25 cellular contexts compared by ENCODE assay signal in the genomic region with DNA sequence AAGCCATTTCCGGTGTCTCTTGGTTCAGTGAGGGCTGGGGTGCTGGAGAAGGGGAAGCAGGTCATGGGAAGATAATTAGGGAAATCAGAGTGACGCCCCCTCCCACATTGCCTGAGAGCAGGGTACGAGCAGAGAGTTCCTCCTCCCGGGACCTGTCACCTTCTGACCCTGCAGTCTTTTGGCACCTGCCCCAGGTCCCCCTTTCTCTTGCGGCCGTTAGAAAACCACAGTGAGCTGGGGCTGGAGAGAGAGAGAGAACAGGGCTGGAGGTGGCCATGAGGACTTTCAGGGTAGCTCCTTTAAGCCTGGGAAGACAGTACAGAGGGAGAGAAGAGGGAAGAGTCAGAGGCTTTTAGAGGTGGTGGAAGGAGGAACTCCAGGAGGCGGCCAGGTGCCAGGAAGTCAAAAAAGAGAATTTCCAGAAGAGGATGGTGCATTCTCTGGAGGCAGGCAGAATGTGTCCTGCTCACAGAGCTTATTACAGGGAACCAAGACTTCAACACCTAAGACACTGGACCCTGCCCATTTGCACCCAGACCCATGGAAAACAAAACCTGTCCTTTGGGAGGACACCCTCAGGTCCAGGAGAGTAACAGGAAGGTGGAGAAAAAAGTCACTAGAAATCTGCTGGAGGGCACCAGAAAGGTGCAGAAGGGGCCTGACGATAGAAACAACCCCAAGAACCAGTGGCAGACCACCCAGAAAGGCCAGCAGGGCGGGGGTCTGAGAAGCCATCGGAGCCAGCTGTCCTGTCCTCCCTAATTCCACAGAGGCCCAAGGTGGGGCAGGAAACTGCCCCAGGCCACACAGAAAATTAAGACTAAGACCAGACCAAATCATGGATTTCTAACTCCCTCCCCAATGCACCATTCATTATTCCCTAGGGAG. TPM values are rescaled to one million over a fixed set of nuclear protein-coding genes. Genes with fewer than 3 reads are reported as not detected.
DNase-seq lines count a peak whose midpoint lies in the region; ATAC-seq, FAIRE-seq and TF ChIP-seq lines count a peak whose summit lies in the region.
"Had no signal": no experiment of that assay in that cellular context is flagged by ENCODE, and none has a peak within 500 bp of the region (broad histone marks: within the 10 kb centered on the region; RNA-seq: fewer than 3 reads in every experiment).

No MANE protein-coding gene starts in this region.

- H3K27ac ChIP-seq in GM12878 (ENCODE audit: control insufficient read depth, insufficient read depth): no peak overlapping the region
- H3K27ac ChIP-seq: left lung, Peyer's patch, prostate gland, skin epidermis, uterus had no signal

- POLR2A ChIA-PET in GM12878 (lab: Charles Lee): no interaction called here

- H3K36me3 Mint-ChIP-seq in activated CD8-positive, alpha-beta memory T cell treated with anti-CD3 and anti-CD28 coated beads, Interleukin-2, amount 10 ng/mL, durations not matched to agents 7 days and 5 days: no peaks in the 10 kb centered on the region
- H3K36me3 Mint-ChIP-seq: activated CD4-positive, alpha-beta memory T cell treated with anti-CD3 and anti-CD28 coated beads for 36 hours; CD4-positive, CD25-positive, alpha-beta regulatory T cell; IgD-negative memory B cell had no signal

- no peak for TF ChIP-seq RAD21 in GM12878 (IDR thresholded peaks at IDR 0.05; ENCODE audit: insufficient read depth, low read depth, low read length)

- no peak overlapping the region for H2AFZ ChIP-seq in GM12878 (ENCODE audit: control insufficient read depth, low read depth, low read length)

- TF ChIP-seq CTCF in GM12878 (IDR thresholded peaks at IDR 0.05 in 2 of 3, conservative IDR thresholded peaks at IDR 0.05 in 1 of 3; ENCODE audit: control insufficient read depth in 2 of 3, extremely low read depth in 1 of 3, insufficient read depth in 1 of 3, low read depth in 3 of 3, low read length in 3 of 3): no peak

- in situ Hi-C loops in GM12878 (cut with MboI): no loop called here

- no peaks in the 10 kb centered on the region for H3K79me2 ChIP-seq in GM12878 (ENCODE audit: control insufficient read depth, insufficient read depth, low read length)

- no peak for ATAC-seq in activated CD8-positive, alpha-beta memory T cell treated with anti-CD3 and anti-CD28 coated beads, Interleukin-2, amount 10 ng/mL, durations not matched to agents 7 days and 5 days
- no peak for ATAC-seq in GM12878
- no peak for ATAC-seq in sciatic nerve
- no peak for ATAC-seq in GM19455 (IDR thresholded peaks at IDR 0.05; ENCODE audit: unreplicated experiment)
- ATAC-seq: left lung had no signal

- H3K4me3 ChIP-seq in H7 (ENCODE audit: insufficient read depth, low read depth, low read length): no peak overlapping the region
- H3K4me3 ChIP-seq in GM12878: no peak overlapping the region
- H3K4me3 ChIP-seq: left lung, Peyer's patch, prostate gland, skin epidermis, uterus had no signal

- peak; percentile 54 for FAIRE-seq in GM12878 (lab: Jason Lieb, UNC)
- FAIRE-seq: astrocyte had no signal

- intact Hi-C loops in GM12878 (cut with micrococcal nuclease; ENCODE audit: unreplicated experiment): no loop called here
- intact Hi-C loops in sciatic nerve (cut with DNase I): no loop called here

- no peaks in the 10 kb centered on the region; the same call in 1 of the 2 replicates for H3K27me3 ChIP-seq in H7 (ENCODE audit: control insufficient read depth, insufficient read depth, low read length)
- peaks cover 0 to 15% of the 10 kb centered on the region in 2 experiments for H3K27me3 ChIP-seq in GM12878 (replicated peaks in 1 of 2; ENCODE audit: control insufficient read depth in 2 of 2, insufficient read depth in 2 of 2, low read length in 1 of 2)
- H3K27me3 ChIP-seq: Peyer's patch, uterus had no signal

- H3K9me3 Mint-ChIP-seq in activated CD8-positive, alpha-beta memory T cell treated with anti-CD3 and anti-CD28 coated beads, Interleukin-2, amount 10 ng/mL, durations not matched to agents 7 days and 5 days (ENCODE audit: low read depth): no peaks in the 10 kb centered on the region
- H3K9me3 Mint-ChIP-seq: activated CD4-positive, alpha-beta memory T cell treated with anti-CD3 and anti-CD28 coated beads for 36 hours; endodermal cell; neural crest cell had no signal

- TF ChIP-seq EP300 in GM12878 (IDR thresholded peaks at IDR 0.05; ENCODE audit: borderline replicate concordance in 1 of 2, control insufficient read depth in 1 of 2, low read depth in 2 of 2, low read length in 2 of 2): no peak

- H3K27ac Mint-ChIP-seq in activated CD8-positive, alpha-beta memory T cell treated with anti-CD3 and anti-CD28 coated beads, Interleukin-2, amount 10 ng/mL, durations not matched to agents 7 days and 5 days: no peak overlapping the region
- H3K27ac Mint-ChIP-seq: activated CD4-positive, alpha-beta memory T cell treated with anti-CD3 and anti-CD28 coated beads for 36 hours; CD4-positive, CD25-positive, alpha-beta regulatory T cell; endodermal cell; IgD-negative memory B cell had no signal

- H3K4me2 ChIP-seq in GM12878 (ENCODE audit: control insufficient read depth, insufficient read depth): no peak overlapping the region

- WGBS in GM12878 (ENCODE audit: insufficient coverage, insufficient replicate concordance, low lambda C conversion rate, missing lambda C conversion rate): 21% methylated on average over 10 of the region's 10 CpGs

- CTCF ChIA-PET in activated CD8-positive, alpha-beta memory T cell treated with anti-CD3 and anti-CD28 coated beads, Interleukin-2, amount 10 ng/mL, durations not matched to agents 7 days and 5 days (lab: Charles Lee): interaction anchor here (2.8 to 3.5 kb wide), 2 partner anchors 46 to 428 kb away, joined by 9 to 28 read pairs; no protein-coding TSS in a partner anchor
- CTCF ChIA-PET in GM12878 (lab: Yijun Ruan, JAX): interaction anchor here (2.5 kb wide), 1 partner anchor 10 kb away, joined by 7 read pairs; no protein-coding TSS in a partner anchor

- no peak overlapping the region for H3K4me3 Mint-ChIP-seq in activated CD8-positive, alpha-beta memory T cell treated with anti-CD3 and anti-CD28 coated beads, Interleukin-2, amount 10 ng/mL, durations not matched to agents 7 days and 5 days
- H3K4me3 Mint-ChIP-seq: activated CD4-positive, alpha-beta memory T cell treated with anti-CD3 and anti-CD28 coated beads for 36 hours; endodermal cell; neural crest cell had no signal

- peaks cover 49% of the 10 kb centered on the region for H3K4me1 Mint-ChIP-seq in activated CD8-positive, alpha-beta memory T cell treated with anti-CD3 and anti-CD28 coated beads, Interleukin-2, amount 10 ng/mL, durations not matched to agents 7 days and 5 days
- H3K4me1 Mint-ChIP-seq: endodermal cell, neural crest cell had no signal

- peaks cover 69% of the 10 kb centered on the region for H3K27me3 Mint-ChIP-seq in activated CD8-positive, alpha-beta memory T cell treated with anti-CD3 and anti-CD28 coated beads, Interleukin-2, amount 10 ng/mL, durations not matched to agents 7 days and 5 days

- peak; percentile 53 for DNase-seq in activated CD8-positive, alpha-beta memory T cell treated with anti-CD3 and anti-CD28 coated beads for 24 hours
- no peak for DNase-seq in activated CD8-positive, alpha-beta memory T cell treated with anti-CD3 and anti-CD28 coated beads, Interleukin-2, amount 10 ng/mL, durations not matched to agents 7 days and 5 days
- peak; percentile 5 for DNase-seq in H7
- DNase-seq in GM12878 (ENCODE audit: low read depth, low spot score): no peak
- DNase-seq in sciatic nerve (ENCODE audit: low spot score): peak; percentile 37
- DNase-seq in effector CD4-positive, alpha-beta T cell: no peak
- no peak for DNase-seq in stimulated activated CD4-positive, alpha-beta T cell treated with anti-CD3 and anti-CD28 coated beads, Interleukin-12 subunit alpha, Interleukin-12 subunit beta, amount 100 ng/mL, for 4 hours
- DNase-seq: activated CD4-positive, alpha-beta memory T cell treated with anti-CD3 and anti-CD28 coated beads for 36 hours; activated naive CD4-positive, alpha-beta T cell; CD4-positive, CD25-positive, alpha-beta regulatory T cell; endodermal cell; left lung; NCI-H2227 treated with DMSO at 0.1 percent for 48 hours; stimulated activated CD4-positive, alpha-beta T cell treated with anti-CD3 and anti-CD28 coated beads, Interleukin-4, amount 100 ng/mL, for 24 hours; uterus had no signal

- RAD21 ChIA-PET in GM12878 (lab: Charles Lee; ENCODE audit: unreplicated experiment): interaction anchor here (1.3 kb wide), 1 partner anchor 10 kb away, joined by 3 read pairs; no protein-coding TSS in a partner anchor

- no peaks in the 10 kb centered on the region for H3K9me3 ChIP-seq in GM12878 (replicated peaks; ENCODE audit: control insufficient read depth, insufficient read depth, low read length)
- H3K9me3 ChIP-seq: left lung, Peyer's patch, prostate gland, uterus had no signal

- peaks cover 7% of the 10 kb centered on the region; the same call in 1 of the 2 replicates for H4K20me1 ChIP-seq in GM12878 (ENCODE audit: control insufficient read depth, insufficient read depth)

- no TSS peak for BruUV-seq in GM12878 (replicated peaks; lab: Mats Ljungman, UMichigan)

- H3K36me3 ChIP-seq in H7 (replicated peaks; ENCODE audit: control insufficient read depth, insufficient read depth, low read length) (no peaks in the 10 kb centered on the region), GM12878 (ENCODE audit: control insufficient read depth in 2 of 2, insufficient read depth in 2 of 2, low read length in 1 of 2) (no peaks in the 10 kb centered on the region)
- H3K36me3 ChIP-seq: left lung, Peyer's patch, prostate gland, uterus had no signal

- H3K4me1 ChIP-seq in GM12878 (ENCODE audit: control insufficient read depth, insufficient read depth, low read length): peaks cover 33% of the 10 kb centered on the region
- H3K4me1 ChIP-seq: left lung, prostate gland, uterus had no signal

- no peak for TF ChIP-seq POLR2A in GM12878 (IDR thresholded peaks at IDR 0.05; ENCODE audit: low read depth, low read length)

- SMC1A ChIA-PET in GM12878 (lab: Charles Lee; ENCODE audit: uncharacterized antibody, unreplicated experiment): interaction anchor here (1.2 kb wide), 1 partner anchor 208 kb away, joined by 3 read pairs; no protein-coding TSS in a partner anchor

- no peak overlapping the region for H3K9ac ChIP-seq in GM12878 (ENCODE audit: control insufficient read depth, insufficient read depth, low read length)

RNA-seq across cellular contexts. Expression of gene ACSL6, which starts 6.5 kb away (rescaled TPM):
- total RNA-seq in activated CD8-positive, alpha-beta memory T cell treated with anti-CD3 and anti-CD28 coated beads, Interleukin-2, amount 10 ng/mL, durations not matched to agents 7 days and 5 days: 10 to 100 TPM in 1 of 2 experiments, 1 to 10 TPM in 1; 7.0 to 10.9 TPM
- total RNA-seq in H7 (2014; rRNA removed; shearing (Covaris generic)): 0.28 and 0.85 TPM in 2 replicates
- not detected in 2 replicates for total RNA-seq in GM12878 (2013; cell fraction: nucleolus; rRNA removed)
- not detected in 2 replicates for total RNA-seq in GM12878 (2014; rRNA removed)
- 0.09 TPM in 1 of 2 replicates, not detected in the other for total RNA-seq in GM12878 (2014; rRNA removed; fragmentation: Illumina TruSeq; extraction: Trizol)
- total RNA-seq in GM12878 (2021): 0.05 TPM in 1 of 2 replicates, not detected in the other
- polyA plus RNA-seq in GM12878 (2011; ENCODE audit: low read depth): not detected
- not detected in 2 replicates for polyA plus RNA-seq in GM12878 (2011; rRNA removed)
- not detected in 2 replicates for polyA plus RNA-seq in GM12878 (2011; cell fraction: cytosol; rRNA removed)
- polyA plus RNA-seq in GM12878 (2011; cell fraction: nucleus; rRNA removed): 0.21 TPM in 1 of 2 replicates, not detected in the other
- polyA plus RNA-seq in GM12878 (2012): 0.22 TPM in 1 of 2 replicates, not detected in the other
- 0.06 and 0.10 TPM in 2 replicates for polyA plus RNA-seq in GM12878 (2014; fragmentation: Illumina TruSeq; extraction: Trizol)
- not detected for polyA plus RNA-seq in GM12878 (2014; fragmentation: Nextera tagmentation; extraction: Ambion mirVana)
- polyA plus RNA-seq in GM12878 (2014; rRNA removed): 0.53 TPM in 1 of 2 replicates, not detected in the other
- polyA plus RNA-seq in GM12878 (2016; fragmentation: Nextera tagmentation; extraction: Ambion mirVana): not detected
- polyA minus RNA-seq in GM12878 (2011; rRNA and poly(A)+ RNA removed): not detected in 2 replicates
- polyA minus RNA-seq in GM12878 (2011; cell fraction: cytosol; rRNA and poly(A)+ RNA removed): not detected in 2 replicates
- not detected in 2 replicates for polyA minus RNA-seq in GM12878 (2011; cell fraction: nucleus; rRNA and poly(A)+ RNA removed)
- total RNA-seq in sciatic nerve: 3.3 TPM

RNA-seq across cellular contexts. Expression of gene IL3, which starts 42.5 kb away (rescaled TPM):
- 1 to 10 TPM in 1 of 2 experiments, under 1 TPM in 1; 0.47 to 1.5 TPM for total RNA-seq in activated CD8-positive, alpha-beta memory T cell treated with anti-CD3 and anti-CD28 coated beads, Interleukin-2, amount 10 ng/mL, durations not matched to agents 7 days and 5 days
- not detected in 2 replicates for total RNA-seq in H7 (2014; rRNA removed; shearing (Covaris generic))
- total RNA-seq in GM12878 (2013; cell fraction: nucleolus; rRNA removed): not detected in 2 replicates
- not detected in 2 replicates for total RNA-seq in GM12878 (2014; rRNA removed)
- total RNA-seq in GM12878 (2014; rRNA removed; fragmentation: Illumina TruSeq; extraction: Trizol): not detected in 2 replicates
- total RNA-seq in GM12878 (2021): not detected in 2 replicates
- not detected for polyA plus RNA-seq in GM12878 (2011; ENCODE audit: low read depth)
- polyA plus RNA-seq in GM12878 (2011; rRNA removed): not detected in 2 replicates
- polyA plus RNA-seq in GM12878 (2011; cell fraction: cytosol; rRNA removed): not detected in 2 replicates
- not detected in 2 replicates for polyA plus RNA-seq in GM12878 (2011; cell fraction: nucleus; rRNA removed)
- not detected in 2 replicates for polyA plus RNA-seq in GM12878 (2012)
- polyA plus RNA-seq in GM12878 (2014; fragmentation: Illumina TruSeq; extraction: Trizol): not detected in 2 replicates
- not detected for polyA plus RNA-seq in GM12878 (2014; fragmentation: Nextera tagmentation; extraction: Ambion mirVana)
- polyA plus RNA-seq in GM12878 (2014; rRNA removed): not detected in 2 replicates
- not detected for polyA plus RNA-seq in GM12878 (2016; fragmentation: Nextera tagmentation; extraction: Ambion mirVana)
- not detected in 2 replicates for polyA minus RNA-seq in GM12878 (2011; rRNA and poly(A)+ RNA removed)
- polyA minus RNA-seq in GM12878 (2011; cell fraction: cytosol; rRNA and poly(A)+ RNA removed): not detected in 2 replicates
- polyA minus RNA-seq in GM12878 (2011; cell fraction: nucleus; rRNA and poly(A)+ RNA removed): not detected in 2 replicates
- total RNA-seq in sciatic nerve: not detected
- total RNA-seq: astrocyte; CD4-positive, CD25-positive, alpha-beta regulatory T cell; cerebellum; endodermal cell; fibroblast of lung; left lung; neural crest cell; Peyer's patch; prostate gland; subcutaneous adipose tissue; uterus had no signal
- polyA plus RNA-seq: CD4-positive, CD25-positive, alpha-beta regulatory T cell; fibroblast of lung; IgD-negative memory B cell had no signal

RNA-seq across cellular contexts. Expression of gene CSF2, which starts 55.6 kb away (rescaled TPM):
- 100 to 1,000 TPM in 1 of 2 experiments, 1 to 10 TPM in 1; 4.9 to 164 TPM for total RNA-seq in activated CD8-positive, alpha-beta memory T cell treated with anti-CD3 and anti-CD28 coated beads, Interleukin-2, amount 10 ng/mL, durations not matched to agents 7 days and 5 days
- total RNA-seq in H7 (2014; rRNA removed; shearing (Covaris generic)): not detected in 2 replicates
- total RNA-seq in GM12878 (2013; cell fraction: nucleolus; rRNA removed): not detected in 2 replicates
- 1.1 and 2.0 TPM in 2 replicates for total RNA-seq in GM12878 (2014; rRNA removed)
- total RNA-seq in GM12878 (2014; rRNA removed; fragmentation: Illumina TruSeq; extraction: Trizol): 0.81 and 0.83 TPM in 2 replicates
- total RNA-seq in GM12878 (2021): 0.85 and 1.4 TPM in 2 replicates
- polyA plus RNA-seq in GM12878 (2011; ENCODE audit: low read depth): not detected
- polyA plus RNA-seq in GM12878 (2011; rRNA removed): 0.15 and 0.23 TPM in 2 replicates
- 0.20 and 0.25 TPM in 2 replicates for polyA plus RNA-seq in GM12878 (2011; cell fraction: cytosol; rRNA removed)
- 0.26 TPM in 1 of 2 replicates, not detected in the other for polyA plus RNA-seq in GM12878 (2011; cell fraction: nucleus; rRNA removed)
- not detected in 2 replicates for polyA plus RNA-seq in GM12878 (2012)
- polyA plus RNA-seq in GM12878 (2014; fragmentation: Illumina TruSeq; extraction: Trizol): 0.44 TPM in 1 of 2 replicates, not detected in the other
- polyA plus RNA-seq in GM12878 (2014; fragmentation: Nextera tagmentation; extraction: Ambion mirVana): under 1 TPM; 0.39 to 0.57 TPM
- polyA plus RNA-seq in GM12878 (2014; rRNA removed): 1.1 and 2.0 TPM in 2 replicates
- not detected for polyA plus RNA-seq in GM12878 (2016; fragmentation: Nextera tagmentation; extraction: Ambion mirVana)
- 0.41 TPM in 1 of 2 replicates, not detected in the other for polyA minus RNA-seq in GM12878 (2011; rRNA and poly(A)+ RNA removed)
- not detected in 2 replicates for polyA minus RNA-seq in GM12878 (2011; cell fraction: cytosol; rRNA and poly(A)+ RNA removed)
- not detected in 2 replicates for polyA minus RNA-seq in GM12878 (2011; cell fraction: nucleus; rRNA and poly(A)+ RNA removed)
- not detected for total RNA-seq in sciatic nerve
- total RNA-seq: astrocyte; CD4-positive, CD25-positive, alpha-beta regulatory T cell; cerebellum; endodermal cell; neural crest cell; Peyer's patch; prostate gland; subcutaneous adipose tissue; uterus had no signal
- polyA plus RNA-seq: CD4-positive, CD25-positive, alpha-beta regulatory T cell; IgD-negative memory B cell had no signal

Comparison
In these comparisons a context has a peak if more than half of its experiments do, and no peak if none do; other contexts are left out.
1. DNase-seq: peak in activated CD8-positive, alpha-beta memory T cell treated with anti-CD3 and anti-CD28 coated beads for 24 hours (single experiment), H7 (single experiment) and sciatic nerve (single experiment); none in activated CD8-positive, alpha-beta memory T cell treated with anti-CD3 and anti-CD28 coated beads, Interleukin-2, amount 10 ng/mL, durations not matched to agents 7 days and 5 days (single experiment), GM12878 (single experiment), effector CD4-positive, alpha-beta T cell (single experiment) and stimulated activated CD4-positive, alpha-beta T cell treated with anti-CD3 and anti-CD28 coated beads, Interleukin-12 subunit alpha, Interleukin-12 subunit beta, amount 100 ng/mL, for 4 hours (single experiment).